ENCODE assay signal across 8 cellular contexts in genomic region chr4:8961388-8961787, GRCh38.
DNase-seq lines count a peak whose midpoint lies in the region; ATAC-seq and TF ChIP-seq lines count a peak whose summit lies in the region.
"Not testable (repeated sequence)": the region's sequence is repeated elsewhere in the genome, so short reads cannot be mapped to it uniquely, and the experiment has no call there.

No MANE protein-coding gene starts in this region.

- H3K9me3 ChIP-seq in DOHH2 (ENCODE audit: control insufficient read depth, insufficient read depth, low read length), result not testable (repeated sequence)

- not testable (repeated sequence) for H3F3A ChIP-seq in DOHH2 (ENCODE audit: control insufficient read depth, insufficient read depth)

- H4K20me1 ChIP-seq in DOHH2 (ENCODE audit: control insufficient read depth, insufficient read depth, low read depth, low read length), result not testable (repeated sequence)

- not testable (repeated sequence) for H3K36me3 Mint-ChIP-seq in activated CD8-positive, alpha-beta memory T cell treated with anti-CD3 and anti-CD28 coated beads, Interleukin-2, amount 10 ng/mL, durations not matched to agents 7 days and 5 days; progenitor cell of endocrine pancreas (ENCODE audit: insufficient read depth)

- CTCF ChIA-PET in activated CD8-positive, alpha-beta memory T cell treated with anti-CD3 and anti-CD28 coated beads, Interleukin-2, amount 10 ng/mL, durations not matched to agents 7 days and 5 days (lab: Charles Lee), result not testable (repeated sequence)

- not testable (repeated sequence) for H3K36me3 ChIP-seq in DOHH2 (ENCODE audit: control insufficient read depth, low read length)

- not testable (repeated sequence) for ATAC-seq in activated CD8-positive, alpha-beta memory T cell treated with anti-CD3 and anti-CD28 coated beads, Interleukin-2, amount 10 ng/mL, durations not matched to agents 7 days and 5 days

- not testable (repeated sequence) for H3K4me3 Mint-ChIP-seq in activated CD8-positive, alpha-beta memory T cell treated with anti-CD3 and anti-CD28 coated beads, Interleukin-2, amount 10 ng/mL, durations not matched to agents 7 days and 5 days; progenitor cell of endocrine pancreas (ENCODE audit: low read depth)

- H3K27ac ChIP-seq in DOHH2 (ENCODE audit: low read depth, low read length); substantia nigra (ENCODE audit: low read depth, low read length, poor library complexity, severe bottlenecking): not testable (repeated sequence)

- H3K4me1 Mint-ChIP-seq in activated CD8-positive, alpha-beta memory T cell treated with anti-CD3 and anti-CD28 coated beads, Interleukin-2, amount 10 ng/mL, durations not matched to agents 7 days and 5 days; progenitor cell of endocrine pancreas (ENCODE audit: low read depth): not testable (repeated sequence)

- not testable (repeated sequence) for H3K27me3 Mint-ChIP-seq in activated CD8-positive, alpha-beta memory T cell treated with anti-CD3 and anti-CD28 coated beads, Interleukin-2, amount 10 ng/mL, durations not matched to agents 7 days and 5 days
- H3K27me3 Mint-ChIP-seq in progenitor cell of endocrine pancreas, result peaks cover 25% of the 10 kb centered on the region

- H3K4me3 ChIP-seq in DOHH2 (ENCODE audit: low read length), result not testable (repeated sequence)

- H3K4me1 ChIP-seq in DOHH2 (ENCODE audit: control insufficient read depth, low read length), result not testable (repeated sequence)

- H3K27me3 ChIP-seq in DOHH2 (ENCODE audit: control insufficient read depth, low read length), result not testable (repeated sequence)

- H3K79me2 ChIP-seq in DOHH2 (ENCODE audit: control insufficient read depth, low read length), result not testable (repeated sequence)

- not testable (repeated sequence) for H3K9me3 Mint-ChIP-seq in activated CD8-positive, alpha-beta memory T cell treated with anti-CD3 and anti-CD28 coated beads, Interleukin-2, amount 10 ng/mL, durations not matched to agents 7 days and 5 days (ENCODE audit: low read depth); progenitor cell of endocrine pancreas (ENCODE audit: low read depth)

- DNase-seq in RPMI7951 (ENCODE audit: low read depth) (peak; percentile 6), dermis blood vessel endothelial cell (peak; percentile 64), iPS-NIHi11 (ENCODE audit: low spot score) (peak; percentile 18), progenitor cell of endocrine pancreas (ENCODE audit: low spot score, unreplicated experiment) (peak; percentile 57), substantia nigra (lab: John Stamatoyannopoulos, UW) (peak in 37 of 49 donors; percentile 1 to 71 (median 38))
- DNase-seq in activated CD8-positive, alpha-beta memory T cell treated with anti-CD3 and anti-CD28 coated beads, Interleukin-2, amount 10 ng/mL, durations not matched to agents 7 days and 5 days, result peak; percentile 62

- not testable (repeated sequence) for H3K4me2 ChIP-seq in DOHH2 (ENCODE audit: low read length)

- H3K27ac Mint-ChIP-seq in activated CD8-positive, alpha-beta memory T cell treated with anti-CD3 and anti-CD28 coated beads, Interleukin-2, amount 10 ng/mL, durations not matched to agents 7 days and 5 days; progenitor cell of endocrine pancreas: not testable (repeated sequence)

- TF ChIP-seq CTCF in DOHH2 (IDR thresholded peaks at IDR 0.05; ENCODE audit: low read depth, low read length, poor library complexity, severe bottlenecking) (peak; percentile 48), LNCAP (IDR thresholded peaks at IDR 0.05) (peak; percentile 71), progenitor cell of endocrine pancreas (IDR thresholded peaks at IDR 0.05; ENCODE audit: unreplicated experiment) (peak; percentile 62)

- H3K9me2 ChIP-seq in DOHH2 (replicated peaks; ENCODE audit: control insufficient read depth, low read length), result not testable (repeated sequence)

Comparison
In these comparisons a context has a peak if more than half of its experiments do, and no peak if none do; other contexts are left out.
1. DNase-seq: peak in every context shown above with its lines; median percentile 64 in dermis blood vessel endothelial cell; 62 in activated CD8-positive, alpha-beta memory T cell treated with anti-CD3 and anti-CD28 coated beads, Interleukin-2, amount 10 ng/mL, durations not matched to agents 7 days and 5 days; 57 in progenitor cell of endocrine pancreas; 38 in substantia nigra; 18 in iPS-NIHi11; 6 in RPMI7951.